7 cellular contexts compared by ENCODE assay signal in genomic region chr1:93081716-93082115, GRCh38. TPM values are rescaled to one million over a fixed set of nuclear protein-coding genes. Genes with fewer than 3 reads are reported as not detected.
A peak's percentile ranks its signal among the peaks of the same experiment; 100 is the strongest.
DNase-seq lines count a peak whose midpoint lies in the region; TF ChIP-seq lines count a peak whose summit lies in the region.

No MANE protein-coding gene starts in this region.

- peaks cover 6% of the 10 kb centered on the region; the same call in 1 of the 2 replicates for H3F3A ChIP-seq in PC-9 (ENCODE audit: insufficient read depth, low read depth)

- peaks cover 6% of the 10 kb centered on the region for H3K9me3 Mint-ChIP-seq in progenitor cell of endocrine pancreas (ENCODE audit: low read depth)

- peaks cover 35% of the 10 kb centered on the region for H3K36me3 Mint-ChIP-seq in progenitor cell of endocrine pancreas (ENCODE audit: insufficient read depth)

- DNase-seq in PC-9 = peak in 1 of 2 experiments; percentile 69
- no peak for DNase-seq in progenitor cell of endocrine pancreas (ENCODE audit: low spot score, unreplicated experiment)
- DNase-seq in GM13977 (ENCODE audit: low spot score) = no peak
- no peak for DNase-seq in hypothalamus (lab: John Stamatoyannopoulos, UW)
- no peak for DNase-seq in H7

- H3K36me3 ChIP-seq in PC-9 (ENCODE audit: low read depth) (peaks cover 32% of the 10 kb centered on the region), endocrine pancreas (ENCODE audit: control insufficient read depth, insufficient read depth, low read length) (peaks cover 2% of the 10 kb centered on the region), H7 (replicated peaks; ENCODE audit: control insufficient read depth, insufficient read depth, low read length) (peaks cover 4% of the 10 kb centered on the region)

- peaks cover 49% of the 10 kb centered on the region for H4K20me1 ChIP-seq in PC-9 (ENCODE audit: insufficient read depth)

- H3K27ac ChIP-seq in PC-9 = 0 out of 2 replicates have a peak overlapping the region, but pooled peaks have one; percentile 3

- H3K9ac ChIP-seq in endocrine pancreas (ENCODE audit: control insufficient read depth, insufficient read depth, low read length) = no peak overlapping the region

- no peaks in the 10 kb centered on the region for H3K27me3 Mint-ChIP-seq in progenitor cell of endocrine pancreas

- H3K4me2 ChIP-seq in PC-9 = peak overlapping the region; percentile 89

- peaks cover 10% of the 10 kb centered on the region for H3K4me1 Mint-ChIP-seq in progenitor cell of endocrine pancreas (ENCODE audit: low read depth)

- H3K4me3 ChIP-seq in GM12875 (ENCODE audit: low read depth, low read length) = peak overlapping the region; percentile 16
- peak overlapping the region; percentile 87; the same call in 1 of the 2 replicates for H3K4me3 ChIP-seq in PC-9
- H3K4me3 ChIP-seq in endocrine pancreas (ENCODE audit: control insufficient read depth, insufficient read depth, low read length) = peak overlapping the region; percentile 97
- no peak overlapping the region for H3K4me3 ChIP-seq in H7 (ENCODE audit: insufficient read depth, low read depth, low read length)

- H3K9me3 ChIP-seq in PC-9 (ENCODE audit: insufficient read depth, low read depth) (no peaks in the 10 kb centered on the region), endocrine pancreas (ENCODE audit: control insufficient read depth, low read length) (peaks cover 4% of the 10 kb centered on the region)

- no peak overlapping the region for H2AFZ ChIP-seq in PC-9

- CTCF ChIA-PET in PC-9 (lab: Charles Lee) = no interaction called here

- no peaks in the 10 kb centered on the region for H3K27me3 ChIP-seq in PC-9 (ENCODE audit: insufficient read depth, low read depth)
- H3K27me3 ChIP-seq in endocrine pancreas (ENCODE audit: control insufficient read depth, insufficient read depth, low read length) = no peaks in the 10 kb centered on the region
- no peaks in the 10 kb centered on the region for H3K27me3 ChIP-seq in H7 (ENCODE audit: control insufficient read depth, insufficient read depth, low read length)

- peaks cover 75% of the 10 kb centered on the region for H3K79me2 ChIP-seq in PC-9 (ENCODE audit: low read depth)

- TF ChIP-seq CTCF in GM12875 (IDR thresholded peaks at IDR 0.05; ENCODE audit: borderline replicate concordance, insufficient read depth, low read depth, low read length) (no peak), PC-9 (conservative IDR thresholded peaks at IDR 0.05) (no peak), progenitor cell of endocrine pancreas (IDR thresholded peaks at IDR 0.05; ENCODE audit: unreplicated experiment) (no peak), GM13977 (IDR thresholded peaks at IDR 0.05; ENCODE audit: extremely low read depth, insufficient read depth, missing control alignments) (no peak)

- no peaks in the 10 kb centered on the region for H3K9me2 ChIP-seq in PC-9 (ENCODE audit: insufficient read depth)

- H3K4me3 Mint-ChIP-seq in progenitor cell of endocrine pancreas (ENCODE audit: low read depth) = peak overlapping the region; percentile 100

- H3K4me1 ChIP-seq in PC-9 (replicated peaks; ENCODE audit: insufficient read depth) (peaks cover 25% of the 10 kb centered on the region), endocrine pancreas (ENCODE audit: control insufficient read depth, insufficient read depth, low read length) (peaks cover 16% of the 10 kb centered on the region)

- intact Hi-C loops in PC-9 (cut with micrococcal nuclease; ENCODE audit: unreplicated experiment) = no loop called here

- in situ Hi-C loops in GM13977 (cut with MboI; ENCODE audit: low pct_unique_long_range_greater_than_20kb, low sequenced_read_pairs, unreplicated experiment) = no loop called here

- POLR2A ChIA-PET in PC-9 (lab: Charles Lee; ENCODE audit: unreplicated experiment) = no interaction called here

- BruUV-seq in PC-9 (replicated peaks; lab: Mats Ljungman, UMichigan) = no TSS peak

- no peak overlapping the region for H3K27ac Mint-ChIP-seq in progenitor cell of endocrine pancreas

RNA-seq across cellular contexts. Expression of gene MTF2, which starts 2.6 kb away (rescaled TPM):
- total RNA-seq in PC-9 (2021) (31.7 and 38.6 TPM in 2 replicates), progenitor cell of endocrine pancreas (89.4 and 94.2 TPM in 2 replicates)
- 106 and 117 TPM in 2 replicates for total RNA-seq in H7 (2014; rRNA removed; shearing (Covaris generic))
